ENCODE assay signal across 1 cellular context in genomic region chr2:27495840-27496356, GRCh38.
TF ChIP-seq lines count a peak whose summit lies in the region.

No MANE protein-coding gene starts in this region.

TF ChIP-seq in liver, 16 proteins besides CTCF, POLR2A, EP300 and RAD21 (continued from another document):
- TF ChIP-seq REST (IDR thresholded peaks at IDR 0.05) (no peak), RXRA (IDR thresholded peaks at IDR 0.05) (no peak), YY1 (IDR thresholded peaks at IDR 0.05) (no peak), FOXA1 (IDR thresholded peaks at IDR 0.05) (peak; percentile 92)
- TF ChIP-seq, protein P1, sequence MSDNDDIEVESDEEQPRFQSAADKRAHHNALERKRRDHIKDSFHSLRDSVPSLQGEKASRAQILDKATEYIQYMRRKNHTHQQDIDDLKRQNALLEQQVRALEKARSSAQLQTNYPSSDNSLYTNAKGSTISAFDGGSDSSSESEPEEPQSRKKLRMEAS (IDR thresholded peaks at IDR 0.05): no peak
